In genomic region chr3:78165876-78166275, GRCh38 we compare ENCODE assay signal across 1 cellular context.
TF ChIP-seq lines count a peak whose summit lies in the region.

No MANE protein-coding gene starts in this region.

TF ChIP-seq in IMR-90, 13 proteins besides CTCF, POLR2A, EP300 and RAD21 (continued from another document):
- no peak for TF ChIP-seq SMC3 (IDR thresholded peaks at IDR 0.05; ENCODE audit: low read depth, low read length)
- TF ChIP-seq MAFK (IDR thresholded peaks at IDR 0.05; ENCODE audit: low read depth, low read length) = no peak
- TF ChIP-seq NFE2L2 (IDR thresholded peaks at IDR 0.05; ENCODE audit: low read depth, low read length) = no peak
- no peak for TF ChIP-seq RFX5 (IDR thresholded peaks at IDR 0.05; ENCODE audit: low read depth, low read length)
- TF ChIP-seq RCOR1 (IDR thresholded peaks at IDR 0.05; ENCODE audit: insufficient replicate concordance, low read length) = no peak
- no peak for TF ChIP-seq MXI1 (IDR thresholded peaks at IDR 0.05; ENCODE audit: borderline replicate concordance, low read depth, low read length)
- TF ChIP-seq BHLHE40 (IDR thresholded peaks at IDR 0.05; ENCODE audit: low read depth, low read length) = no peak
- no peak for TF ChIP-seq FOS (IDR thresholded peaks at IDR 0.05; ENCODE audit: low read depth, low read length)
- TF ChIP-seq CHD1 (IDR thresholded peaks at IDR 0.05; ENCODE audit: low read depth, low read length) = no peak
- no peak for TF ChIP-seq CEBPB (IDR thresholded peaks at IDR 0.05; ENCODE audit: low read depth, low read length)
- no peak for TF ChIP-seq ELK1 (IDR thresholded peaks at IDR 0.05; ENCODE audit: borderline replicate concordance, low read depth, low read length)
